In the genomic region with DNA sequence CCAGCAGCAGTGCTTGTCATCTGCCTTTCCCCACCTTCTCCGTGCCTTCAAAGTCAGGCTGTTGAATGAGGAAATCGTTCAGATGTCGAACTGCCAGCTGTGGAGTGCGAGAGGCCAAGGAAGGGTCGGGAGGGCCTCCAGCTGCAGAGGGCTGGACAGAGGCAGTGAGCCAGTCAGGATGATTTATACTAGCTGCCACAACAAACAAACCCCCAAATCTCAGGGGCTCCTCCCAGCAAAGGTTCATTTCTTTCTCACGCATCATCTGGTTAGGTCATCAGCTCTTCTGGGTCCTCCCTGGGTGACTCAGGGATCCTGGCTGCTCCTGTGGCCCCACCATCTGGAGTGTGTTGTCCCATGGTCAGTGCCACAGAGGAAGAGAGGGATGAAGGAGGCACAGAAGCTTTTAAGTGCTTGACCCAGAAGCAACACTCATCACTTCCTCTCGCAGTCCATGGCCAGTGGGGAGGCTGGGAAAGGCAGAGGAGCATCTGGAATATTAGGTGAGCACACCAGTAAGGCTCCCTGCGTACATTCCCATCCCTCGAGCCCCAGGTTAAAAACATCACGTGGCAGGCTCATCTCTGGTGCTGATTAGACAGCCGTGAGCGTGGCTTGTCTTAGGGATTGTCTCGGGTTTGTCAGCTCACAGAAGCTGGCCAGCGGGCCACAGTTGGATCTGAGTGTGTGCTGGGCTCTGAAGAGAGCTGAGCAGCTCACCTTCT, we compare ENCODE assay signal across 8 cellular contexts.
DNase-seq lines count a peak whose midpoint lies in the region; ATAC-seq, FAIRE-seq and TF ChIP-seq lines count a peak whose summit lies in the region.

No MANE protein-coding gene starts in this region.

- H3K4me3 ChIP-seq in PC-9 (no peak overlapping the region), neuronal stem cell (ENCODE audit: low read length in 2 of 2) (no peak overlapping the region), small intestine (ENCODE audit: low read depth in 1 of 2, low read length in 2 of 2) (no peak overlapping the region), testis (no peak overlapping the region)

- H2BK15ac ChIP-seq in neuronal stem cell (ENCODE audit: low read length), result no peak overlapping the region

- BruUV-seq in PC-9 (replicated peaks; lab: Mats Ljungman, UMichigan), result no TSS peak

- no peak overlapping the region for H3K23ac ChIP-seq in neuronal stem cell (ENCODE audit: low read depth, low read length, poor library complexity)

- no peaks in the 10 kb centered on the region for H4K20me1 ChIP-seq in PC-9 (ENCODE audit: insufficient read depth)

- H2BK12ac ChIP-seq in neuronal stem cell (ENCODE audit: low read length), result no peak overlapping the region

- no peak overlapping the region for H4K8ac ChIP-seq in neuronal stem cell (ENCODE audit: low read depth, low read length)

- TF ChIP-seq CTCF in PC-9 (conservative IDR thresholded peaks at IDR 0.05) (no peak), testis (IDR thresholded peaks at IDR 0.05) (no peak)

- intact Hi-C loops in PC-9 (cut with micrococcal nuclease; ENCODE audit: unreplicated experiment) (no loop called here), testis (cut with DNase I; ENCODE audit: low total_unique reads) (no loop called here)

- H2AFZ ChIP-seq in PC-9, result no peak overlapping the region
- H2AFZ ChIP-seq in neuronal stem cell (ENCODE audit: low read length), result no peak overlapping the region

- H3K36me3 ChIP-seq in PC-9 (ENCODE audit: low read depth), result no peaks in the 10 kb centered on the region
- peaks cover 0 to 8% of the 10 kb centered on the region in 2 donors for H3K36me3 ChIP-seq in neuronal stem cell (replicated peaks in 1 of 2; ENCODE audit: control insufficient read depth in 2 of 2, insufficient read depth in 2 of 2, low read length in 2 of 2)
- H3K36me3 ChIP-seq in small intestine (ENCODE audit: control insufficient read depth in 2 of 2, insufficient read depth in 2 of 2, low read length in 2 of 2), result peaks cover 0 to 2% of the 10 kb centered on the region in 2 donors
- H3K36me3 ChIP-seq in testis (ENCODE audit: low read depth, missing control alignments), result no peaks in the 10 kb centered on the region

- no peak for TF ChIP-seq POLR2A in testis (IDR thresholded peaks at IDR 0.05)

- H3K27ac ChIP-seq in PC-9 (peak overlapping the region; percentile 17; the same call in 1 of the 2 replicates), neuronal stem cell (replicated peaks; ENCODE audit: low read length) (no peak overlapping the region), small intestine (ENCODE audit: low read depth in 1 of 2, low read length in 1 of 2) (peak overlapping the region in 1 of 2 donors; percentile 87), testis (no peak overlapping the region)

- DNase-seq in AG20443 (ENCODE audit: low spot score) (peak; percentile 98), PC-9 (peak; percentile 25 to 72), neuronal stem cell (ENCODE audit: low spot score) (no peak), NCI-H2196 treated with DMSO at 0.1 percent for 48 hours (lab: John Stamatoyannopoulos, UW; ENCODE audit: unreplicated experiment) (no peak), small intestine (no peak), testis (no peak)

- H3K27me3 ChIP-seq in PC-9 (ENCODE audit: insufficient read depth, low read depth), result no peaks in the 10 kb centered on the region
- peaks cover 0 to 4% (median 0%) of the 10 kb centered on the region in 3 experiments for H3K27me3 ChIP-seq in neuronal stem cell (ENCODE audit: control insufficient read depth in 3 of 3, insufficient read depth in 3 of 3, low read depth in 1 of 3, low read length in 3 of 3)
- H3K27me3 ChIP-seq in small intestine (ENCODE audit: control insufficient read depth in 2 of 2, insufficient read depth in 2 of 2, low read length in 2 of 2), result no peaks in the 10 kb centered on the region
- no peaks in the 10 kb centered on the region for H3K27me3 ChIP-seq in testis

- H4K91ac ChIP-seq in neuronal stem cell (ENCODE audit: low read depth, low read length, poor library complexity), result no peak overlapping the region

- no CpG with 5 or more reads among the region's 14 CpGs for WGBS in neuronal stem cell (ENCODE audit: extremely low coverage in 2 of 2, insufficient read length in 2 of 2, insufficient replicate concordance in 1 of 2), 2 donors
- 57 to 85% (median 72%) methylated on average over 14 of the region's 14 CpGs for WGBS in small intestine, 3 donors
- WGBS in testis, 2 donors, result 73 to 81% methylated on average over 12 to 14 of the region's 14 CpGs

- CTCF ChIA-PET in PC-9 (lab: Charles Lee), result interaction anchor here (0.5 kb wide), 1 partner anchor 218 kb away, joined by 7 read pairs; no protein-coding TSS in a partner anchor

- no peaks in the 10 kb centered on the region for H3F3A ChIP-seq in PC-9 (ENCODE audit: insufficient read depth, low read depth)

- H2BK5ac ChIP-seq in neuronal stem cell (ENCODE audit: low read length), result no peak overlapping the region

- H3K9ac ChIP-seq in neuronal stem cell (ENCODE audit: low read depth, low read length, poor library complexity), result no peak overlapping the region

- no peaks in the 10 kb centered on the region for H3K79me1 ChIP-seq in neuronal stem cell (ENCODE audit: low read depth, low read length)

- H2AK5ac ChIP-seq in neuronal stem cell (ENCODE audit: low read depth, low read length), result no peak overlapping the region

- no peak for FAIRE-seq in small intestine (lab: Jason Lieb, UNC)

- no peak overlapping the region for H3K14ac ChIP-seq in neuronal stem cell (ENCODE audit: low read length)

- no peak overlapping the region for H3K4ac ChIP-seq in neuronal stem cell (ENCODE audit: low read length)

- H3K9me3 ChIP-seq in PC-9 (ENCODE audit: insufficient read depth, low read depth) (no peaks in the 10 kb centered on the region), neuronal stem cell (replicated peaks in 1 of 2; ENCODE audit: control insufficient read depth in 2 of 2, insufficient read depth in 1 of 2, low read depth in 1 of 2, low read length in 2 of 2) (no peaks in the 10 kb centered on the region), small intestine (ENCODE audit: control insufficient read depth, low read depth) (no peaks in the 10 kb centered on the region), testis (no peaks in the 10 kb centered on the region)

- no peaks in the 10 kb centered on the region for H3K4me1 ChIP-seq in PC-9 (replicated peaks; ENCODE audit: insufficient read depth)
- H3K4me1 ChIP-seq in neuronal stem cell (ENCODE audit: control insufficient read depth in 2 of 2, insufficient read depth in 1 of 2, low read depth in 1 of 2, low read length in 2 of 2), result peaks cover 12% of the 10 kb centered on the region in 2 donors
- peaks cover 0 to 4% of the 10 kb centered on the region in 2 donors for H3K4me1 ChIP-seq in small intestine (ENCODE audit: control insufficient read depth in 2 of 2, insufficient read depth in 1 of 2, low read depth in 1 of 2, low read length in 1 of 2)
- no peaks in the 10 kb centered on the region for H3K4me1 ChIP-seq in testis

- no peak overlapping the region for H2BK120ac ChIP-seq in neuronal stem cell (ENCODE audit: low read depth, low read length)

- H3K18ac ChIP-seq in neuronal stem cell (ENCODE audit: low read length), result peak overlapping the region; percentile 7

- peak; percentile 44 for ATAC-seq in esophagus mucosa
- no peak for ATAC-seq in GM18519 (IDR thresholded peaks at IDR 0.05; ENCODE audit: low FRiP score, unreplicated experiment)

- H3K79me2 ChIP-seq in PC-9 (ENCODE audit: low read depth), result no peaks in the 10 kb centered on the region

- no peak overlapping the region for H3K4me2 ChIP-seq in PC-9
- H3K4me2 ChIP-seq in neuronal stem cell (ENCODE audit: insufficient read depth, low read length, poor library complexity, severe bottlenecking), result no peak overlapping the region

- no peaks in the 10 kb centered on the region for H3K9me2 ChIP-seq in PC-9 (ENCODE audit: insufficient read depth)

- POLR2A ChIA-PET in PC-9 (lab: Charles Lee; ENCODE audit: unreplicated experiment), result interaction anchor here (0.6 kb wide), 1 partner anchor 121 kb away, joined by 24 read pairs; no protein-coding TSS in a partner anchor

Comparison
In these comparisons a context has a peak if more than half of its experiments do, and no peak if none do; other contexts are left out.
1. DNase-seq: peak in AG20443 (single experiment) and PC-9 (2 of 2); none in neuronal stem cell (single experiment), NCI-H2196 treated with DMSO at 0.1 percent for 48 hours (single experiment), small intestine (single experiment) and testis (single experiment).